In genomic region chr6:27617700-27618689, GRCh38 we compare ENCODE assay signal across 9 cellular contexts.
DNase-seq lines count a peak whose midpoint lies in the region; ATAC-seq, FAIRE-seq and TF ChIP-seq lines count a peak whose summit lies in the region.
"Had no signal": no experiment of that assay in that cellular context is flagged by ENCODE, and none has a peak within 500 bp of the region (broad histone marks: within the 10 kb centered on the region; RNA-seq: fewer than 3 reads in every experiment).

No MANE protein-coding gene starts in this region.

- H3K9me3 ChIP-seq in HepG2 (ENCODE audit: low read length) (no peaks in the 10 kb centered on the region), right lobe of liver (no peaks in the 10 kb centered on the region), smooth muscle cell (replicated peaks; ENCODE audit: low read depth) (no peaks in the 10 kb centered on the region)

- peaks cover 21% of the 10 kb centered on the region for H3K4me1 ChIP-seq in HepG2 (ENCODE audit: insufficient read depth, low read length)
- peaks cover 0 to 3% (median 0%) of the 10 kb centered on the region in 4 donors for H3K4me1 ChIP-seq in right lobe of liver
- H3K4me1 ChIP-seq in smooth muscle cell (ENCODE audit: low read depth): no peaks in the 10 kb centered on the region

- H3K36me3 ChIP-seq in HepG2 (replicated peaks in 1 of 2; ENCODE audit: control insufficient read depth in 1 of 2, insufficient read depth in 2 of 2, low read length in 2 of 2) (no peaks in the 10 kb centered on the region), right lobe of liver (no peaks in the 10 kb centered on the region), smooth muscle cell (ENCODE audit: low read depth) (no peaks in the 10 kb centered on the region)

- CTCF ChIA-PET in HepG2 (lab: Yijun Ruan, JAX; ENCODE audit: low intra/inter-chr PET ratio, low total read pairs): no interaction called here

- H3K27ac ChIP-seq in HepG2 (ENCODE audit: extremely low read length, insufficient read depth, low read length) (no peak overlapping the region), right lobe of liver (no peak overlapping the region), smooth muscle cell (ENCODE audit: low read depth) (no peak overlapping the region)

- TF ChIP-seq RAD21 in HepG2 (CRISPR knock-in tag; IDR thresholded peaks at IDR 0.05): no peak

- H3K27me3 ChIP-seq in HepG2 (ENCODE audit: control insufficient read depth in 1 of 2, insufficient read depth in 2 of 2, low read length in 2 of 2) (no peaks in the 10 kb centered on the region), right lobe of liver (peaks cover 0 to 17% of the 10 kb centered on the region in 2 donors), smooth muscle cell (ENCODE audit: low read depth) (peaks cover 10% of the 10 kb centered on the region)

- H3K79me2 ChIP-seq in HepG2 (ENCODE audit: insufficient read depth, low read length) (no peaks in the 10 kb centered on the region), smooth muscle cell (ENCODE audit: low read depth) (no peaks in the 10 kb centered on the region)

- no peak for TF ChIP-seq EP300 in HepG2 (IDR thresholded peaks at IDR 0.05; ENCODE audit: low read depth in 2 of 2, low read length in 2 of 2)
- no peak for TF ChIP-seq EP300 in HepG2 (CRISPR knock-in tag; IDR thresholded peaks at IDR 0.05; ENCODE audit: borderline replicate concordance)

- no TSS peak for BruUV-seq in HepG2 (replicated peaks; lab: Mats Ljungman, UMichigan)

- in situ Hi-C loops in HepG2 (cut with HindIII; ENCODE audit: extremely low pct_ligation_motif_present, low pct_unique_long_range_greater_than_20kb): loop anchor here (25.0 kb wide), 1 partner anchor 106 kb away; no protein-coding TSS in a partner anchor

- DNase-seq in HepG2 (ENCODE audit: low spot score): no peak
- no peak for DNase-seq in right lobe of liver
- DNase-seq in SW480 (ENCODE audit: low spot score): peak; percentile 52
- peak; percentile 62 for DNase-seq in fibroblast of mammary gland (ENCODE audit: low read depth)
- no peak for DNase-seq in smooth muscle cell (lab: John Stamatoyannopoulos, UW; ENCODE audit: unreplicated experiment)
- no peak for DNase-seq in NCI-H2196 (lab: John Stamatoyannopoulos, UW; ENCODE audit: unreplicated experiment)
- DNase-seq in NK-92 (lab: John Stamatoyannopoulos, UW; ENCODE audit: unreplicated experiment): no peak

- POLR2A ChIA-PET in HepG2 (lab: Yijun Ruan, JAX): interaction anchor here (0.9 to 1.1 kb wide), 2 partner anchors 192 to 275 kb away, joined by 3 read pairs; a partner anchor contains a TSS

- 42% methylated on average over 32 of the region's 32 CpGs for WGBS in HepG2 (ENCODE audit: low lambda C conversion rate)
- WGBS in right lobe of liver (ENCODE audit: insufficient coverage, low coverage, low lambda C conversion rate, missing lambda C conversion rate): 25% methylated on average over 30 of the region's 32 CpGs
- 22% methylated on average over 32 of the region's 32 CpGs for WGBS in smooth muscle cell (ENCODE audit: low lambda C conversion rate)

- no peak overlapping the region for H2AFZ ChIP-seq in HepG2 (ENCODE audit: low read length)
- peak overlapping the region; percentile 80 for H2AFZ ChIP-seq in smooth muscle cell (ENCODE audit: low read depth)

- H3F3A ChIP-seq in smooth muscle cell (ENCODE audit: low read depth): no peaks in the 10 kb centered on the region

- ATAC-seq in HepG2 (peak; percentile 50), right lobe of liver (no peak), HG02610 (IDR thresholded peaks at IDR 0.05; ENCODE audit: unreplicated experiment) (no peak)

- H3K9ac ChIP-seq in HepG2 (ENCODE audit: insufficient read depth, low read depth, low read length) (no peak overlapping the region; the same call in 1 of the 2 replicates), smooth muscle cell (ENCODE audit: low read depth) (no peak overlapping the region)

- intact Hi-C loops in HepG2 (cut with micrococcal nuclease; ENCODE audit: unreplicated experiment): no loop called here
- intact Hi-C loops in right lobe of liver (cut with DNase I): no loop called here

- no peak for TF ChIP-seq POLR2A in HepG2 (IDR thresholded peaks at IDR 0.05; ENCODE audit: insufficient read depth in 1 of 2, low read depth in 2 of 2, low read length in 2 of 2)
- TF ChIP-seq POLR2A in right lobe of liver (IDR thresholded peaks at IDR 0.05): no peak

- H3K4me2 ChIP-seq in HepG2 (ENCODE audit: low read depth, low read length) (peak overlapping the region; percentile 93), smooth muscle cell (peak overlapping the region; percentile 84)

- TF ChIP-seq CTCF in HepG2 (CRISPR knock-in tag; IDR thresholded peaks at IDR 0.05): no peak
- no peak for TF ChIP-seq CTCF in right lobe of liver (IDR thresholded peaks at IDR 0.05)
- TF ChIP-seq CTCF in fibroblast of mammary gland (conservative IDR thresholded peaks at IDR 0.05; ENCODE audit: control insufficient read depth, insufficient read depth, low read depth, low read length): peak; percentile 6
- TF ChIP-seq CTCF in smooth muscle cell (IDR thresholded peaks at IDR 0.05; ENCODE audit: borderline replicate concordance, insufficient read depth, poor library complexity, severe bottlenecking): no peak

- peak overlapping the region; percentile 48 to 64 (median 62) for H3K4me3 ChIP-seq in HepG2 (replicated peaks in 1 of 3; ENCODE audit: insufficient read depth in 1 of 3, low read depth in 2 of 3, low read length in 3 of 3)
- no peak overlapping the region for H3K4me3 ChIP-seq in right lobe of liver
- peak overlapping the region; percentile 68 for H3K4me3 ChIP-seq in fibroblast of mammary gland (ENCODE audit: control insufficient read depth, low read depth, low read length)
- peak overlapping the region; percentile 54 for H3K4me3 ChIP-seq in smooth muscle cell

- no peak for FAIRE-seq in HepG2 (lab: Jason Lieb, UNC)
- FAIRE-seq: islet of Langerhans had no signal

- H4K20me1 ChIP-seq in HepG2 (ENCODE audit: insufficient read depth, low read length): no peaks in the 10 kb centered on the region
- H4K20me1 ChIP-seq in smooth muscle cell (ENCODE audit: low read depth): no peaks in the 10 kb centered on the region

TF ChIP-seq in HepG2, 621 proteins besides CTCF, POLR2A, EP300 and RAD21 (continues in another document):
- TF ChIP-seq, protein P1, sequence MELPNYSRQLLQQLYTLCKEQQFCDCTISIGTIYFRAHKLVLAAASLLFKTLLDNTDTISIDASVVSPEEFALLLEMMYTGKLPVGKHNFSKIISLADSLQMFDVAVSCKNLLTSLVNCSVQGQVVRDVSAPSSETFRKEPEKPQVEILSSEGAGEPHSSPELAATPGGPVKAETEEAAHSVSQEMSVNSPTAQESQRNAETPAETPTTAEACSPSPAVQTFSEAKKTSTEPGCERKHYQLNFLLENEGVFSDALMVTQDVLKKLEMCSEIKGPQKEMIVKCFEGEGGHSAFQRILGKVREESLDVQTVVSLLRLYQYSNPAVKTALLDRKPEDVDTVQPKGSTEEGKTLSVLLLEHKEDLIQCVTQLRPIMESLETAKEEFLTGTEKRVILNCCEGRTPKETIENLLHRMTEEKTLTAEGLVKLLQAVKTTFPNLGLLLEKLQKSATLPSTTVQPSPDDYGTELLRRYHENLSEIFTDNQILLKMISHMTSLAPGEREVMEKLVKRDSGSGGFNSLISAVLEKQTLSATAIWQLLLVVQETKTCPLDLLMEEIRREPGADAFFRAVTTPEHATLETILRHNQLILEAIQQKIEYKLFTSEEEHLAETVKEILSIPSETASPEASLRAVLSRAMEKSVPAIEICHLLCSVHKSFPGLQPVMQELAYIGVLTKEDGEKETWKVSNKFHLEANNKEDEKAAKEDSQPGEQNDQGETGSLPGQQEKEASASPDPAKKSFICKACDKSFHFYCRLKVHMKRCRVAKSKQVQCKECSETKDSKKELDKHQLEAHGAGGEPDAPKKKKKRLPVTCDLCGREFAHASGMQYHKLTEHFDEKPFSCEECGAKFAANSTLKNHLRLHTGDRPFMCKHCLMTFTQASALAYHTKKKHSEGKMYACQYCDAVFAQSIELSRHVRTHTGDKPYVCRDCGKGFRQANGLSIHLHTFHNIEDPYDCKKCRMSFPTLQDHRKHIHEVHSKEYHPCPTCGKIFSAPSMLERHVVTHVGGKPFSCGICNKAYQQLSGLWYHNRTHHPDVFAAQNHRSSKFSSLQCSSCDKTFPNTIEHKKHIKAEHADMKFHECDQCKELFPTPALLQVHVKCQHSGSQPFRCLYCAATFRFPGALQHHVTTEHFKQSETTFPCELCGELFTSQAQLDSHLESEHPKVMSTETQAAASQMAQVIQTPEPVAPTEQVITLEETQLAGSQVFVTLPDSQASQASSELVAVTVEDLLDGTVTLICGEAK (IDR thresholded peaks at IDR 0.05): no peak
- TF ChIP-seq, protein P1 (CRISPR knock-in tag; IDR thresholded peaks at IDR 0.05): no peak

Comparison
In these comparisons a context has a peak if more than half of its experiments do, and no peak if none do; other contexts are left out.
1. H3K4me3 ChIP-seq: peak in HepG2 (3 of 3), fibroblast of mammary gland (single experiment) and smooth muscle cell (single experiment); none in right lobe of liver (0 of 3).
2. DNase-seq: peak in SW480 (single experiment) and fibroblast of mammary gland (single experiment); none in HepG2 (single experiment), right lobe of liver (0 of 3), smooth muscle cell (single experiment), NCI-H2196 (single experiment) and NK-92 (single experiment).